In genomic region chr5:8865686-8866374, GRCh38 we compare ENCODE assay signal across 1 cellular context.
TF ChIP-seq lines count a peak whose summit lies in the region.

No MANE protein-coding gene starts in this region.

TF ChIP-seq in GM23338, 12 proteins besides CTCF, POLR2A, EP300 and RAD21 (continued from another document):
- TF ChIP-seq REST (IDR thresholded peaks at IDR 0.05; ENCODE audit: unreplicated experiment) (no peak), STAT1 (IDR thresholded peaks at IDR 0.05; ENCODE audit: unreplicated experiment) (no peak), NANOG (IDR thresholded peaks at IDR 0.05; ENCODE audit: borderline replicate concordance) (no peak), ETS1 (IDR thresholded peaks at IDR 0.05) (no peak), JUNB (IDR thresholded peaks at IDR 0.05; ENCODE audit: unreplicated experiment) (no peak), CREB1 (CRISPR knock-in tag; IDR thresholded peaks at IDR 0.05; ENCODE audit: low read depth) (no peak), ZNF114 (CRISPR knock-in tag; IDR thresholded peaks at IDR 0.05) (no peak), ZNF331 (CRISPR knock-in tag; IDR thresholded peaks at IDR 0.05; ENCODE audit: low read depth) (no peak), EZH2phosphoT487 (IDR thresholded peaks at IDR 0.05; ENCODE audit: unreplicated experiment) (no peak), ZNF462 (CRISPR knock-in tag; IDR thresholded peaks at IDR 0.05) (no peak), EZH2 (IDR thresholded peaks at IDR 0.05; ENCODE audit: low read depth, unreplicated experiment) (no peak)
TF ChIP-seq in GM23338: peak in this region for 0.
